In genomic region chr10:20976891-20977684, GRCh38 we compare ENCODE assay signal across 19 cellular contexts.
"Had no signal": no experiment of that assay in that cellular context is flagged by ENCODE, and none has a peak within 500 bp of the region (broad histone marks: within the 10 kb centered on the region; RNA-seq: fewer than 3 reads in every experiment).

No MANE protein-coding gene starts in this region.

- H3K27ac ChIP-seq: psoas muscle, right lobe of liver, spleen, transverse colon had no signal

- DNase-seq: activated B cell treated with CpG ODN at 0.5 μM for 24 hours; activated CD4-positive, alpha-beta T cell treated with anti-CD3 and anti-CD28 coated beads, Interleukin-2, amount 50 U/mL, for 1 hour; activated naive CD4-positive, alpha-beta T cell treated with anti-CD3 and anti-CD28 coated beads, Interleukin-2, amount 10 ng/mL, durations not matched to agents 7 days and 5 days; activated T-cell treated with anti-CD3 and anti-CD28 coated beads for 4 hours; immature natural killer cell; left colon; naive thymus-derived CD4-positive, alpha-beta T cell; psoas muscle; right lobe of liver; spleen; stimulated activated CD4-positive, alpha-beta T cell treated with anti-CD3 and anti-CD28 coated beads, Interleukin-1b, Interleukin-23, amount 100 ng/mL, for 48 hours; stimulated activated naive B cell treated with anti-CD40 and anti-IgM and Interleukin-4, amounts not matched to agents 10 μg/mL and 1 μg/mL and 100 μg/mL, for 72 hours; T-helper 1 cell; transverse colon had no signal

- H3K27me3 Mint-ChIP-seq: activated naive CD4-positive, alpha-beta T cell treated with anti-CD3 and anti-CD28 coated beads, Interleukin-2, amount 10 ng/mL, durations not matched to agents 7 days and 5 days; activated T-helper 17 cell treated with anti-CD3 and anti-CD28 coated beads, Interleukin-2, amount 50 U/mL, for 72 hours; central memory CD8-positive, alpha-beta T cell; stimulated activated naive B cell treated with anti-CD40 and anti-IgM and Interleukin-4, amounts not matched to agents 10 μg/mL and 1 μg/mL and 100 μg/mL, for 72 hours had no signal

- ATAC-seq: activated T-helper 17 cell treated with anti-CD3 and anti-CD28 coated beads, Interleukin-2, amount 50 U/mL, for 72 hours; esophagus mucosa; left colon; naive thymus-derived CD4-positive, alpha-beta T cell; psoas muscle; stimulated activated naive B cell treated with anti-CD40 and anti-IgM and Interleukin-4, amounts not matched to agents 10 μg/mL and 1 μg/mL and 100 μg/mL, for 72 hours had no signal

- H3K9me3 ChIP-seq: psoas muscle, right lobe of liver, transverse colon had no signal

- H3K9me3 Mint-ChIP-seq: activated B cell treated with CpG ODN at 0.5 μM for 24 hours; activated naive CD4-positive, alpha-beta T cell treated with anti-CD3 and anti-CD28 coated beads, Interleukin-2, amount 10 ng/mL, durations not matched to agents 7 days and 5 days; activated T-helper 17 cell treated with anti-CD3 and anti-CD28 coated beads, Interleukin-2, amount 50 U/mL, for 72 hours; central memory CD8-positive, alpha-beta T cell; immature natural killer cell; stimulated activated naive B cell treated with anti-CD40 and anti-IgM and Interleukin-4, amounts not matched to agents 10 μg/mL and 1 μg/mL and 100 μg/mL, for 72 hours had no signal

- H3K4me1 ChIP-seq: psoas muscle, spleen, transverse colon had no signal

- H3K36me3 ChIP-seq: right lobe of liver, spleen, transverse colon had no signal

- H3K4me1 Mint-ChIP-seq: activated naive CD4-positive, alpha-beta T cell treated with anti-CD3 and anti-CD28 coated beads, Interleukin-2, amount 10 ng/mL, durations not matched to agents 7 days and 5 days; activated T-helper 17 cell treated with anti-CD3 and anti-CD28 coated beads, Interleukin-2, amount 50 U/mL, for 72 hours; central memory CD8-positive, alpha-beta T cell; immature natural killer cell; naive thymus-derived CD4-positive, alpha-beta T cell; stimulated activated naive B cell treated with anti-CD40 and anti-IgM and Interleukin-4, amounts not matched to agents 10 μg/mL and 1 μg/mL and 100 μg/mL, for 72 hours had no signal

- H3K27me3 ChIP-seq: right lobe of liver, transverse colon had no signal

- H3K4me3 ChIP-seq: lung, psoas muscle, right lobe of liver, spleen, transverse colon had no signal

- H3K27ac Mint-ChIP-seq: activated B cell treated with CpG ODN at 0.5 μM for 24 hours; activated T-helper 17 cell treated with anti-CD3 and anti-CD28 coated beads, Interleukin-2, amount 50 U/mL, for 72 hours; immature natural killer cell; naive thymus-derived CD4-positive, alpha-beta T cell; stimulated activated naive B cell treated with anti-CD40 and anti-IgM and Interleukin-4, amounts not matched to agents 10 μg/mL and 1 μg/mL and 100 μg/mL, for 72 hours had no signal

- H3K36me3 Mint-ChIP-seq: activated naive CD4-positive, alpha-beta T cell treated with anti-CD3 and anti-CD28 coated beads, Interleukin-2, amount 10 ng/mL, durations not matched to agents 7 days and 5 days; immature natural killer cell; naive thymus-derived CD4-positive, alpha-beta T cell; stimulated activated naive B cell treated with anti-CD40 and anti-IgM and Interleukin-4, amounts not matched to agents 10 μg/mL and 1 μg/mL and 100 μg/mL, for 72 hours had no signal

- H3K4me3 Mint-ChIP-seq: activated B cell treated with CpG ODN at 0.5 μM for 24 hours; activated naive CD4-positive, alpha-beta T cell treated with anti-CD3 and anti-CD28 coated beads, Interleukin-2, amount 10 ng/mL, durations not matched to agents 7 days and 5 days; activated T-helper 17 cell treated with anti-CD3 and anti-CD28 coated beads, Interleukin-2, amount 50 U/mL, for 72 hours; central memory CD8-positive, alpha-beta T cell; immature natural killer cell; naive thymus-derived CD4-positive, alpha-beta T cell; stimulated activated naive B cell treated with anti-CD40 and anti-IgM and Interleukin-4, amounts not matched to agents 10 μg/mL and 1 μg/mL and 100 μg/mL, for 72 hours had no signal

- FAIRE-seq: endometrium had no signal
